In the genomic region with DNA sequence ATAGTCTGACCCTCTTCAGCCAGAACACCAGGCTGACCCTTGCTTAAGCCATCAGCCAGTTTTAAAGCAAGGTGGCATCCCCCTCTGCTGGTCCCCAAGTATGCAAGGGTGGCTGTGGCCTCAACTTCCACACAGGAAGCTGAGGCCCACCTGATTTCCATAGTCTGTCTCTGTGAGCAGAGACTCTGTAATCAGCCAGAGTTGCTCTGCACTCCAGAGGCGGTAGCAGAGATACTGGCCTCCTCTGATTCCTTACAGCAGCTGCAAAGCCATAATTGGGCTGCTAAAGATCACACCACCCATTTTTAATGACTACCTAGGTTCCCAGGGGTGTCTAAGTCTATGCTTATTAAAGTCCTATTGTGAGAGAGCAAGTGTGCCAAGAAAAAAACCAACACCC, we compare ENCODE assay signal across 1 cellular context.
TF ChIP-seq lines count a peak whose summit lies in the region.

No MANE protein-coding gene starts in this region.

TF ChIP-seq in endothelial cell of umbilical vein, 7 proteins besides CTCF, POLR2A, EP300 and RAD21:
- no peak for TF ChIP-seq EZH2 (IDR thresholded peaks at IDR 0.05; ENCODE audit: borderline replicate concordance, low read depth, low read length, severe bottlenecking)
- no peak for TF ChIP-seq JUN (IDR thresholded peaks at IDR 0.05; ENCODE audit: borderline replicate concordance, insufficient read depth, insufficient read length, low read depth)
- TF ChIP-seq POLR2AphosphoS5 (IDR thresholded peaks at IDR 0.05; ENCODE audit: insufficient read depth, low read depth, low read length) = no peak
- no peak for TF ChIP-seq FOS (IDR thresholded peaks at IDR 0.05; ENCODE audit: borderline replicate concordance, insufficient read depth, low read length)
- no peak for TF ChIP-seq GATA2 (IDR thresholded peaks at IDR 0.05; ENCODE audit: insufficient read depth, insufficient read length, low read depth, low read length)
- TF ChIP-seq MAX (IDR thresholded peaks at IDR 0.05; ENCODE audit: insufficient read depth, insufficient read length) = no peak
- no peak for TF ChIP-seq MYC (IDR thresholded peaks at IDR 0.05; ENCODE audit: low read depth, low read length)
